1 cellular context compared by ENCODE assay signal in the genomic region with DNA sequence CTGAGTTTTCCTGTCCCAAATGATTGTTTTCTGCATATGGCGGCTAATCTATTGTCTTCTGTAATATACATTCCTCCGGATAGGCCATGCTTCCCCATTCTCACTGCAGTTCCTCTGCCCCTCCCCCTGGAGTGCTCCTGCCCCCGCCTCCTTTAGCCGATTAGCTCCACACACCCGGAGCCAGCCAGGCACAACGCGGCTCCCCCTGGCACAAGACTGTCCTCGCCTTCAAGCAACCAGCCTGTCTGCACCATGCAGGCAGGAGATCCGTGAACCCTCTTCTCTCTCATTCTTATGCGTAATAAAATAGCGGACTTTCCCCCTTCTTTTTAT.
TF ChIP-seq lines count a peak whose summit lies in the region.

No MANE protein-coding gene starts in this region.

TF ChIP-seq in HCT116, 20 proteins besides CTCF, POLR2A, EP300 and RAD21 (continued from another document):
- TF ChIP-seq FOSL1 (IDR thresholded peaks at IDR 0.05; ENCODE audit: low read depth) (no peak), SP1 (IDR thresholded peaks at IDR 0.05; ENCODE audit: low read depth) (no peak), SRF (IDR thresholded peaks at IDR 0.05; ENCODE audit: low read depth) (no peak)
- TF ChIP-seq, protein P1, sequence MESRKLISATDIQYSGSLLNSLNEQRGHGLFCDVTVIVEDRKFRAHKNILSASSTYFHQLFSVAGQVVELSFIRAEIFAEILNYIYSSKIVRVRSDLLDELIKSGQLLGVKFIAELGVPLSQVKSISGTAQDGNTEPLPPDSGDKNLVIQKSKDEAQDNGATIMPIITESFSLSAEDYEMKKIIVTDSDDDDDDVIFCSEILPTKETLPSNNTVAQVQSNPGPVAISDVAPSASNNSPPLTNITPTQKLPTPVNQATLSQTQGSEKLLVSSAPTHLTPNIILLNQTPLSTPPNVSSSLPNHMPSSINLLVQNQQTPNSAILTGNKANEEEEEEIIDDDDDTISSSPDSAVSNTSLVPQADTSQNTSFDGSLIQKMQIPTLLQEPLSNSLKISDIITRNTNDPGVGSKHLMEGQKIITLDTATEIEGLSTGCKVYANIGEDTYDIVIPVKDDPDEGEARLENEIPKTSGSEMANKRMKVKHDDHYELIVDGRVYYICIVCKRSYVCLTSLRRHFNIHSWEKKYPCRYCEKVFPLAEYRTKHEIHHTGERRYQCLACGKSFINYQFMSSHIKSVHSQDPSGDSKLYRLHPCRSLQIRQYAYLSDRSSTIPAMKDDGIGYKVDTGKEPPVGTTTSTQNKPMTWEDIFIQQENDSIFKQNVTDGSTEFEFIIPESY (IDR thresholded peaks at IDR 0.05; ENCODE audit: extremely low read depth, insufficient replicate concordance, low read length): no peak
